In the genomic region with DNA sequence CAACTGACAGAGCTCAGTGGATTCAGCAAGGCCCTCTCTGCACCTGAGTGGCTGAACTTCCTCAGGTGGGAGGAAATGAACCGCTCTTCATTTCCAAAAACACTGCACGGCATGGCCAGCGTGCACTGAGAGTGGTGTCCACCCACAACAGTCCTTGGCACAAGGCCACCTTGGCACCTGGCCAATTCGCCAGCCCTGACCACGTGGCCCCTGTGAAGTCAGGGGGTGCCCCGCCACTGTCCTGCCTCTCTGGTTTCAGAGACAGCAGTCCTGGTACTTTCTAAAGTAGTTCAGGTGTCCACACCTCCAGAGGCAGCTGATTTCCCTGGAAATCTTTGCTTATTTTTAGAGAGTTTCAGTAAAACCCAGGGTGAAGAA, we compare ENCODE assay signal across 17 cellular contexts.
DNase-seq lines count a peak whose midpoint lies in the region; ATAC-seq and TF ChIP-seq lines count a peak whose summit lies in the region.
"Had no signal": no experiment of that assay in that cellular context is flagged by ENCODE, and none has a peak within 500 bp of the region (broad histone marks: within the 10 kb centered on the region; RNA-seq: fewer than 3 reads in every experiment).

No MANE protein-coding gene starts in this region.

- H2AFZ ChIP-seq in IMR-90 (replicated peaks; ENCODE audit: low read length, poor library complexity) = no peak overlapping the region

- H3K14ac ChIP-seq in IMR-90 (replicated peaks; ENCODE audit: low read depth, low read length) = no peak overlapping the region

- H3K27ac ChIP-seq in IMR-90 (ENCODE audit: insufficient read depth, low read length) (no peak overlapping the region), endodermal cell (ENCODE audit: low read depth, low read length) (no peak overlapping the region)

- ATAC-seq in IMR-90 (ENCODE audit: low read depth) (no peak), GM21619 (IDR thresholded peaks at IDR 0.05; ENCODE audit: unreplicated experiment) (no peak)
- ATAC-seq: stimulated activated memory B cell treated with anti-CD40 and anti-IgM and Interleukin-4, amounts not matched to agents 10 μg/mL and 1 μg/mL and 100 μg/mL, for 72 hours had no signal

- H3K4me2 ChIP-seq in IMR-90 (ENCODE audit: low read depth, low read length) = no peak overlapping the region

- H3K27me3 ChIP-seq in BE2C (no peaks in the 10 kb centered on the region; the same call in 1 of the 2 replicates), IMR-90 (ENCODE audit: control insufficient read depth, insufficient read depth, low read length) (peaks cover 3% of the 10 kb centered on the region; the same call in 1 of the 2 replicates), endodermal cell (ENCODE audit: control insufficient read depth, insufficient read depth, low read length, poor library complexity, severe bottlenecking) (no peaks in the 10 kb centered on the region)

- peak; percentile 51 for DNase-seq in BE2C
- no peak for DNase-seq in IMR-90
- peak; percentile 39 for DNase-seq in endodermal cell
- peak; percentile 51 for DNase-seq in midbrain (lab: John Stamatoyannopoulos, UW)
- DNase-seq in stimulated activated CD4-positive, alpha-beta T cell treated with anti-CD3 and anti-CD28 coated beads, Interleukin-1b, Interleukin-23, amount 100 ng/mL, for 48 hours = no peak
- DNase-seq in iPS-NIHi7 (ENCODE audit: extremely low spot score) = no peak
- no peak for DNase-seq in NCI-H1105 (lab: John Stamatoyannopoulos, UW)
- DNase-seq: central memory CD4-positive, alpha-beta T cell; NCI-H1048; NCI-H510A; stimulated activated CD4-positive, alpha-beta T cell treated with anti-CD3 and anti-CD28 coated beads, Interleukin-4, amount 100 ng/mL, for 24 hours; T-helper 9 cell had no signal

- no peak overlapping the region for H3K4ac ChIP-seq in IMR-90 (ENCODE audit: low read depth, low read length)

- 49% methylated on average over 6 of the region's 6 CpGs; no CpG with 5 or more reads in 1 of the 2 experiments for WGBS in IMR-90 (ENCODE audit: extremely low coverage in 2 of 2, insufficient read length in 1 of 2), 2 experiments
- WGBS in endodermal cell (ENCODE audit: insufficient coverage in 1 of 2, insufficient read length in 1 of 2), 2 experiments = 94 to 100% methylated on average over 5 to 6 of the region's 6 CpGs

- H4K20me1 ChIP-seq in IMR-90 (ENCODE audit: insufficient read depth, low read length) = no peaks in the 10 kb centered on the region; the same call in 1 of the 2 replicates

- H3K36me3 ChIP-seq in BE2C (no peaks in the 10 kb centered on the region), IMR-90 (ENCODE audit: control insufficient read depth, insufficient read depth, low read length) (no peaks in the 10 kb centered on the region), endodermal cell (ENCODE audit: control insufficient read depth, insufficient read depth, low read length) (no peaks in the 10 kb centered on the region)

- H2BK15ac ChIP-seq in IMR-90 (ENCODE audit: low read depth, low read length) = no peak overlapping the region

- dilution Hi-C loops in IMR-90 (cut with HindIII; ENCODE audit: low sequenced_read_pairs, unreplicated experiment) = no loop called here

- H3K4me1 Mint-ChIP-seq in endodermal cell = peaks cover 5% of the 10 kb centered on the region
- H3K4me1 Mint-ChIP-seq: B cell; stimulated activated memory B cell treated with anti-CD40 and anti-IgM and Interleukin-4, amounts not matched to agents 10 μg/mL and 1 μg/mL and 100 μg/mL, for 72 hours had no signal

- no peak overlapping the region for H3K4me3 Mint-ChIP-seq in endodermal cell
- H3K4me3 Mint-ChIP-seq: B cell; HFFc6; mesothelial cell of epicardium; stimulated activated memory B cell treated with anti-CD40 and anti-IgM and Interleukin-4, amounts not matched to agents 10 μg/mL and 1 μg/mL and 100 μg/mL, for 72 hours had no signal

- no peak for TF ChIP-seq POLR2A in IMR-90 (IDR thresholded peaks at IDR 0.05; ENCODE audit: low read depth, low read length)

- POLR2A ChIA-PET in IMR-90 (lab: Charles Lee; ENCODE audit: unreplicated experiment) = no interaction called here

- no peaks in the 10 kb centered on the region for H3K36me3 Mint-ChIP-seq in endodermal cell (ENCODE audit: low read depth)
- H3K36me3 Mint-ChIP-seq: mesothelial cell of epicardium; stimulated activated memory B cell treated with anti-CD40 and anti-IgM and Interleukin-4, amounts not matched to agents 10 μg/mL and 1 μg/mL and 100 μg/mL, for 72 hours had no signal

- H3K4me3 ChIP-seq in BE2C (ENCODE audit: low read depth, low read length) = no peak overlapping the region
- H3K4me3 ChIP-seq in IMR-90 (ENCODE audit: insufficient read depth, low read depth, low read length) = no peak overlapping the region
- no peak overlapping the region for H3K4me3 ChIP-seq in endodermal cell (ENCODE audit: low read length)

- no peak overlapping the region for H2AK5ac ChIP-seq in IMR-90 (ENCODE audit: low read depth, low read length)

- intact Hi-C loops in IMR-90 (cut with micrococcal nuclease) = no loop called here

- no peak overlapping the region for H2AK9ac ChIP-seq in IMR-90 (replicated peaks; ENCODE audit: low read depth, low read length, poor library complexity)

- no peak overlapping the region for H3K18ac ChIP-seq in IMR-90 (ENCODE audit: low read depth, low read length)

- H4K8ac ChIP-seq in IMR-90 (ENCODE audit: low read depth in 2 of 2, low read length in 2 of 2) = no peak overlapping the region

- no peak overlapping the region for H2BK20ac ChIP-seq in IMR-90 (ENCODE audit: low read depth, low read length)

- no peaks in the 10 kb centered on the region for H3K9me3 ChIP-seq in BE2C
- H3K9me3 ChIP-seq in IMR-90 (ENCODE audit: control insufficient read depth, insufficient read depth, low read length) = no peaks in the 10 kb centered on the region
- no peaks in the 10 kb centered on the region for H3K9me3 ChIP-seq in endodermal cell (ENCODE audit: control insufficient read depth, low read length)

- peaks cover 5% of the 10 kb centered on the region for H3K9me1 ChIP-seq in IMR-90 (ENCODE audit: insufficient read depth, low read length)

- H3K27ac Mint-ChIP-seq in endodermal cell = no peak overlapping the region
- H3K27ac Mint-ChIP-seq: B cell; HFFc6; mesothelial cell of epicardium; stimulated activated memory B cell treated with anti-CD40 and anti-IgM and Interleukin-4, amounts not matched to agents 10 μg/mL and 1 μg/mL and 100 μg/mL, for 72 hours had no signal

- H3K56ac ChIP-seq in IMR-90 (ENCODE audit: extremely low read depth, insufficient read depth, low read length) = no peak overlapping the region

- H3K9ac ChIP-seq in IMR-90 (ENCODE audit: low read depth, low read length) (no peak overlapping the region), endodermal cell (ENCODE audit: extremely low read depth, low read length, poor library complexity, severe bottlenecking) (no peak overlapping the region)

- peaks cover 2% of the 10 kb centered on the region for H3K9me3 Mint-ChIP-seq in endodermal cell
- H3K9me3 Mint-ChIP-seq: HFFc6, mesothelial cell of epicardium had no signal

- no peak for TF ChIP-seq RAD21 in IMR-90 (IDR thresholded peaks at IDR 0.05; ENCODE audit: low read length)

- CTCF ChIA-PET in IMR-90 (lab: Yijun Ruan, JAX) = no interaction called here

- H4K5ac ChIP-seq in IMR-90 (ENCODE audit: low read depth, low read length) = no peak overlapping the region

- in situ Hi-C loops in IMR-90 (cut with MboI; ENCODE audit: low sequenced_read_pairs) = no loop called here

- H3K79me1 ChIP-seq in IMR-90 (ENCODE audit: low read depth in 1 of 2, low read length in 2 of 2) = no peaks in the 10 kb centered on the region

- no peak overlapping the region for H2BK5ac ChIP-seq in IMR-90 (ENCODE audit: low read depth, low read length, poor library complexity, severe bottlenecking)

- no peak overlapping the region for H3K23ac ChIP-seq in IMR-90 (ENCODE audit: low read depth, low read length)

- no peak overlapping the region for H4K91ac ChIP-seq in IMR-90 (ENCODE audit: insufficient read depth, low read depth, low read length)

- H3K27me3 Mint-ChIP-seq in endodermal cell (ENCODE audit: insufficient read depth) = no peaks in the 10 kb centered on the region
- H3K27me3 Mint-ChIP-seq: B cell had no signal

- BruUV-seq in IMR-90 (replicated peaks; lab: Mats Ljungman, UMichigan) = no TSS peak

- TF ChIP-seq CTCF in BE2C (IDR thresholded peaks at IDR 0.05; ENCODE audit: low read depth, low read length) = no peak
- no peak for TF ChIP-seq CTCF in IMR-90 (conservative IDR thresholded peaks at IDR 0.05; ENCODE audit: low read depth, low read length)
- TF ChIP-seq CTCF in endodermal cell (conservative IDR thresholded peaks at IDR 0.05) = no peak

- H2BK120ac ChIP-seq in IMR-90 (ENCODE audit: low read depth, low read length) = no peak overlapping the region

- H3K4me1 ChIP-seq in BE2C (peaks cover 12% of the 10 kb centered on the region), IMR-90 (ENCODE audit: control insufficient read depth, insufficient read depth, low read length) (peaks cover 3% of the 10 kb centered on the region), endodermal cell (ENCODE audit: control insufficient read depth, insufficient read depth, low read length) (no peaks in the 10 kb centered on the region)

TF ChIP-seq in IMR-90, 13 proteins besides CTCF, POLR2A, EP300 and RAD21:
- TF ChIP-seq, protein P1, sequence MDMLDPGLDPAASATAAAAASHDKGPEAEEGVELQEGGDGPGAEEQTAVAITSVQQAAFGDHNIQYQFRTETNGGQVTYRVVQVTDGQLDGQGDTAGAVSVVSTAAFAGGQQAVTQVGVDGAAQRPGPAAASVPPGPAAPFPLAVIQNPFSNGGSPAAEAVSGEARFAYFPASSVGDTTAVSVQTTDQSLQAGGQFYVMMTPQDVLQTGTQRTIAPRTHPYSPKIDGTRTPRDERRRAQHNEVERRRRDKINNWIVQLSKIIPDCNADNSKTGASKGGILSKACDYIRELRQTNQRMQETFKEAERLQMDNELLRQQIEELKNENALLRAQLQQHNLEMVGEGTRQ (IDR thresholded peaks at IDR 0.05; ENCODE audit: low read depth, low read length) = peak; percentile 42; the same call in 1 of the 2 replicates
- TF ChIP-seq, protein P2, sequence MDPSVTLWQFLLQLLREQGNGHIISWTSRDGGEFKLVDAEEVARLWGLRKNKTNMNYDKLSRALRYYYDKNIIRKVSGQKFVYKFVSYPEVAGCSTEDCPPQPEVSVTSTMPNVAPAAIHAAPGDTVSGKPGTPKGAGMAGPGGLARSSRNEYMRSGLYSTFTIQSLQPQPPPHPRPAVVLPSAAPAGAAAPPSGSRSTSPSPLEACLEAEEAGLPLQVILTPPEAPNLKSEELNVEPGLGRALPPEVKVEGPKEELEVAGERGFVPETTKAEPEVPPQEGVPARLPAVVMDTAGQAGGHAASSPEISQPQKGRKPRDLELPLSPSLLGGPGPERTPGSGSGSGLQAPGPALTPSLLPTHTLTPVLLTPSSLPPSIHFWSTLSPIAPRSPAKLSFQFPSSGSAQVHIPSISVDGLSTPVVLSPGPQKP (IDR thresholded peaks at IDR 0.05; ENCODE audit: borderline replicate concordance, low read depth, low read length) = no peak
- TF ChIP-seq MAFK (IDR thresholded peaks at IDR 0.05; ENCODE audit: low read depth, low read length) (no peak), RCOR1 (IDR thresholded peaks at IDR 0.05; ENCODE audit: insufficient replicate concordance, low read length) (no peak), MXI1 (IDR thresholded peaks at IDR 0.05; ENCODE audit: borderline replicate concordance, low read depth, low read length) (no peak)

Comparison
In these comparisons a context has a peak if more than half of its experiments do, and no peak if none do; other contexts are left out.
1. DNase-seq: peak in BE2C (single experiment), endodermal cell (single experiment) and midbrain (single experiment); none in IMR-90 (single experiment), stimulated activated CD4-positive, alpha-beta T cell treated with anti-CD3 and anti-CD28 coated beads, Interleukin-1b, Interleukin-23, amount 100 ng/mL, for 48 hours (single experiment), iPS-NIHi7 (single experiment) and NCI-H1105 (single experiment).